Comparison of ENCODE assay signal across 30 cellular contexts in the genomic region with DNA sequence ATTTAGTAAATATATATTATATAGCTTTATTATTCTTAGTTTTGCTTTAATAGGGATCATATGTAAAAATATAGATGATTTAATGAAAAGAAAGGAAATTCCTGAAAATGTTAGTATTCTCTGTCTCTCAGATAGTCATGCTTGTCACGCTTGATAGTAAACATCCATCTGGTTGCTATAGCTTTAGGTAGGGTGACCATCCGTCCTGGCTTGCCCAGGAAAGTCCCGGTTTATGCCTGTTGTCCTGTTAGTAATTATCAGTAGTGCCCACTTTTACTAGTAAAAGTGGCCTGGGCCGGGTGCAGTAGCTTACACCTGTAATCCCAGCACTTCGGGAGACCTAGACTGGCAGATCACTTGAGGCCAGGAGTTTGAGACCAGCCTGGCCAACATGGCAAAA.
"Had no signal": no experiment of that assay in that cellular context is flagged by ENCODE, and none has a peak within 500 bp of the region (broad histone marks: within the 10 kb centered on the region; RNA-seq: fewer than 3 reads in every experiment).

No MANE protein-coding gene starts in this region.

- H3K27ac Mint-ChIP-seq: activated CD4-positive, alpha-beta T cell treated with anti-CD3 and anti-CD28 coated beads for 36 hours; activated CD8-positive, alpha-beta T cell treated with anti-CD3 and anti-CD28 coated beads for 36 hours; activated naive CD8-positive, alpha-beta T cell treated with anti-CD3 and anti-CD28 coated beads, Interleukin-2, amount 10 ng/mL, durations not matched to agents 7 days and 5 days; activated T-cell treated with anti-CD3 and anti-CD28 coated beads, Interleukin-2, amount 50 U/mL, for 72 hours; activated T-helper 2 cell treated with anti-CD3 and anti-CD28 coated beads, Interferon-gamma antibody, Interleukin-2, Interleukin-4, amounts not matched to agents 10 μg/mL and 5 μg/mL and 100 μg/mL, durations not matched to agents 14 hours and 24 hours and 36 hours had no signal

- H3K36me3 ChIP-seq: breast epithelium had no signal

- H3K4me3 ChIP-seq: breast epithelium, SK-N-MC had no signal

- H3K27ac ChIP-seq: breast epithelium, SK-N-MC, VCaP had no signal

- H3K4me3 Mint-ChIP-seq: activated CD4-positive, alpha-beta T cell treated with anti-CD3 and anti-CD28 coated beads for 36 hours; activated CD8-positive, alpha-beta T cell treated with anti-CD3 and anti-CD28 coated beads for 36 hours; activated naive CD8-positive, alpha-beta T cell treated with anti-CD3 and anti-CD28 coated beads, Interleukin-2, amount 10 ng/mL, durations not matched to agents 7 days and 5 days; activated T-cell treated with anti-CD3 and anti-CD28 coated beads, Interleukin-2, amount 50 U/mL, for 72 hours had no signal

- ATAC-seq: activated CD4-positive, alpha-beta T cell treated with anti-CD3 and anti-CD28 coated beads for 36 hours; activated CD8-positive, alpha-beta T cell treated with anti-CD3 and anti-CD28 coated beads for 36 hours; activated T-cell treated with anti-CD3 and anti-CD28 coated beads, Interleukin-2, amount 50 U/mL, for 72 hours; Panc1; Right ventricle myocardium inferior had no signal

- H3K27me3 ChIP-seq: breast epithelium had no signal

- H3K27me3 Mint-ChIP-seq: activated CD4-positive, alpha-beta T cell treated with anti-CD3 and anti-CD28 coated beads for 36 hours; activated CD8-positive, alpha-beta T cell treated with anti-CD3 and anti-CD28 coated beads for 36 hours; activated naive CD8-positive, alpha-beta T cell treated with anti-CD3 and anti-CD28 coated beads, Interleukin-2, amount 10 ng/mL, durations not matched to agents 7 days and 5 days had no signal

- DNase-seq: activated CD4-positive, alpha-beta T cell treated with anti-CD3 and anti-CD28 coated beads for 36 hours; activated CD4-positive, CD25-positive, alpha-beta regulatory T cell; activated CD8-positive, alpha-beta memory T cell treated with anti-CD3 and anti-CD28 coated beads, Interleukin-2, amount 50 U/mL, for 4 hours; activated CD8-positive, alpha-beta T cell treated with anti-CD3 and anti-CD28 coated beads for 36 hours; activated naive CD4-positive, alpha-beta T cell treated with anti-CD3 and anti-CD28 coated beads, Interleukin-2, amount 50 U/mL, for 16 hours; activated naive CD8-positive, alpha-beta T cell treated with anti-CD3 and anti-CD28 coated beads, Interleukin-2, amount 10 ng/mL, durations not matched to agents 7 days and 5 days; activated T-cell treated with anti-CD3 and anti-CD28 coated beads, Interleukin-2, amount 50 U/mL, for 72 hours; aorta; central memory CD4-positive, alpha-beta T cell; KG1; MV-4-11; NCI-H1092 treated with DMSO at 0.1 percent for 48 hours; NCI-H1417 treated with DMSO at 0.1 percent for 48 hours; NCI-H1694; NCI-H2029; NCI-H2107; NCI-H2171 treated with DMSO at 0.1 percent for 48 hours; NCI-H345; NCI-H510A; NCI-H526 treated with DMSO at 0.1 percent for 48 hours; NK-92 treated with Interleukin-12 subunit alpha and Interleukin-12 subunit beta, amount 100 ng/mL, for 24 hours; OCI-M1; RPMI8226; T-helper 1 cell had no signal

- H3K9me3 Mint-ChIP-seq: activated CD8-positive, alpha-beta T cell treated with anti-CD3 and anti-CD28 coated beads for 36 hours; activated naive CD8-positive, alpha-beta T cell treated with anti-CD3 and anti-CD28 coated beads, Interleukin-2, amount 10 ng/mL, durations not matched to agents 7 days and 5 days; activated T-cell treated with anti-CD3 and anti-CD28 coated beads, Interleukin-2, amount 50 U/mL, for 72 hours; activated T-helper 2 cell treated with anti-CD3 and anti-CD28 coated beads, Interferon-gamma antibody, Interleukin-2, Interleukin-4, amounts not matched to agents 10 μg/mL and 5 μg/mL and 100 μg/mL, durations not matched to agents 14 hours and 24 hours and 36 hours had no signal

- H3K9me3 ChIP-seq: breast epithelium had no signal

- H3K4me1 ChIP-seq: breast epithelium had no signal
